ENCODE assay signal across 8 cellular contexts in genomic region chr11:83194284-83195175, GRCh38. TPM values are rescaled to one million over a fixed set of nuclear protein-coding genes. Genes with fewer than 3 reads are reported as not detected.
DNase-seq lines count a peak whose midpoint lies in the region; ATAC-seq and TF ChIP-seq lines count a peak whose summit lies in the region.

No MANE protein-coding gene starts in this region.

- TF ChIP-seq RAD21 in neural cell (conservative IDR thresholded peaks at IDR 0.05) = peak; percentile 9

- H3K4me1 Mint-ChIP-seq in activated T-helper 17 cell treated with anti-CD3 and anti-CD28 coated beads, Interleukin-2, amount 50 U/mL, for 72 hours = peaks cover 20% of the 10 kb centered on the region

- peak overlapping the region; percentile 89 for H3K4me2 ChIP-seq in neural cell (ENCODE audit: low read length)

- no peaks in the 10 kb centered on the region for H3K9me3 Mint-ChIP-seq in activated T-helper 17 cell treated with anti-CD3 and anti-CD28 coated beads, Interleukin-2, amount 50 U/mL, for 72 hours

- H2AFZ ChIP-seq in neural cell (ENCODE audit: low read depth, low read length) = peak overlapping the region; percentile 61

- H3K4me3 ChIP-seq in fibroblast of pulmonary artery (replicated peaks; ENCODE audit: low read depth, low read length) (peak overlapping the region; percentile 71), neural cell (ENCODE audit: low read length) (peak overlapping the region; percentile 80)

- no peak for TF ChIP-seq EP300 in neural cell (conservative IDR thresholded peaks at IDR 0.05; ENCODE audit: poor library complexity, severe bottlenecking)

- H3K9me2 ChIP-seq in neural cell (ENCODE audit: insufficient read depth, low read length) = no peaks in the 10 kb centered on the region

- H3K4me3 Mint-ChIP-seq in activated T-helper 17 cell treated with anti-CD3 and anti-CD28 coated beads, Interleukin-2, amount 50 U/mL, for 72 hours = peak overlapping the region; percentile 92

- peak overlapping the region; percentile 90 for H3K9ac ChIP-seq in neural cell (ENCODE audit: low read length)

- peak overlapping the region; percentile 81 for H3K27ac ChIP-seq in neural cell (ENCODE audit: low read length)

- no peaks in the 10 kb centered on the region for H3K9me3 ChIP-seq in neural cell (ENCODE audit: low read length)

- TF ChIP-seq CTCF in fibroblast of pulmonary artery (IDR thresholded peaks at IDR 0.05; ENCODE audit: low read length, missing control alignments) (no peak), neural cell (IDR thresholded peaks at IDR 0.05; ENCODE audit: poor library complexity, severe bottlenecking) (no peak)

- peak overlapping the region; percentile 94 for H3K27ac Mint-ChIP-seq in activated T-helper 17 cell treated with anti-CD3 and anti-CD28 coated beads, Interleukin-2, amount 50 U/mL, for 72 hours

- no peaks in the 10 kb centered on the region for H3K27me3 Mint-ChIP-seq in activated T-helper 17 cell treated with anti-CD3 and anti-CD28 coated beads, Interleukin-2, amount 50 U/mL, for 72 hours

- no peaks in the 10 kb centered on the region for H4K20me1 ChIP-seq in neural cell (ENCODE audit: insufficient read depth)

- peaks cover 43% of the 10 kb centered on the region for H3K36me3 Mint-ChIP-seq in activated T-helper 17 cell treated with anti-CD3 and anti-CD28 coated beads, Interleukin-2, amount 50 U/mL, for 72 hours (ENCODE audit: low read depth)

- DNase-seq in AG08395 (ENCODE audit: low spot score) (peak; percentile 82), RKO (ENCODE audit: low spot score) (peak; percentile 90), fibroblast of pulmonary artery (ENCODE audit: low read depth) (peak; percentile 84), stromal cell of bone marrow (ENCODE audit: low read depth) (peak; percentile 33)

- no peaks in the 10 kb centered on the region for H3F3A ChIP-seq in neural cell (ENCODE audit: insufficient read depth, low read length, poor library complexity, severe bottlenecking)

- no peaks in the 10 kb centered on the region for H3K27me3 ChIP-seq in neural cell (ENCODE audit: insufficient read depth, low read depth, low read length)

- no peaks in the 10 kb centered on the region for H3K36me3 ChIP-seq in neural cell (ENCODE audit: insufficient read depth, low read length)

- peaks cover 23% of the 10 kb centered on the region for H3K79me2 ChIP-seq in neural cell (replicated peaks; ENCODE audit: insufficient read depth, low read length)

- ATAC-seq in GM18867 (IDR thresholded peaks at IDR 0.05; ENCODE audit: unreplicated experiment) (peak; percentile 60), HG03064 (IDR thresholded peaks at IDR 0.05; ENCODE audit: low read depth, unreplicated experiment) (peak; percentile 47)
- peak; percentile 62 for ATAC-seq in activated T-helper 17 cell treated with anti-CD3 and anti-CD28 coated beads, Interleukin-2, amount 50 U/mL, for 72 hours (replicated peaks)

TF ChIP-seq in neural cell, 6 proteins besides CTCF, POLR2A, EP300 and RAD21:
- TF ChIP-seq MXI1 (conservative IDR thresholded peaks at IDR 0.05; ENCODE audit: poor library complexity, severe bottlenecking) (no peak), REST (IDR thresholded peaks at IDR 0.05; ENCODE audit: borderline replicate concordance) (no peak), SMC3 (conservative IDR thresholded peaks at IDR 0.05; ENCODE audit: poor library complexity) (no peak), TAF1 (IDR thresholded peaks at IDR 0.05; ENCODE audit: low read depth) (no peak), EZH2 (IDR thresholded peaks at IDR 0.05; ENCODE audit: borderline replicate concordance, insufficient read depth, low read length, poor library complexity, severe bottlenecking) (no peak), POLR2AphosphoS5 (IDR thresholded peaks at IDR 0.05) (no peak)
TF ChIP-seq in neural cell: peak in this region for 0.

RNA-seq across cellular contexts. Expression of gene ANKRD42, which starts 1.0 kb away (rescaled TPM):
- total RNA-seq in activated T-helper 17 cell treated with anti-CD3 and anti-CD28 coated beads, Interleukin-2, amount 50 U/mL, for 72 hours = 1 to 10 TPM; 2.2 to 2.3 TPM
- 11.5 and 16.1 TPM in 2 replicates for polyA plus RNA-seq in neural cell
- polyA minus RNA-seq in neural cell = 20.8 and 22.4 TPM in 2 replicates

RNA-seq across cellular contexts. Expression of gene PCF11, which starts 37.6 kb away (rescaled TPM):
- total RNA-seq in activated T-helper 17 cell treated with anti-CD3 and anti-CD28 coated beads, Interleukin-2, amount 50 U/mL, for 72 hours = 10 to 100 TPM; 50.1 to 84.8 TPM
- polyA plus RNA-seq in neural cell = 81.7 and 82.4 TPM in 2 replicates
- 141 and 171 TPM in 2 replicates for polyA minus RNA-seq in neural cell

Comparison
In these comparisons a context has a peak if more than half of its experiments do, and no peak if none do; other contexts are left out.
1. Peak in every context shown above with its lines: DNase-seq, ATAC-seq, H3K4me3 ChIP-seq and H3K27ac ChIP-seq.
2. DNase-seq: peak in every context shown above with its lines; median percentile 90 in RKO; 84 in fibroblast of pulmonary artery; 82 in AG08395; 33 in stromal cell of bone marrow.